ENCODE assay signal across 8 cellular contexts in the genomic region with DNA sequence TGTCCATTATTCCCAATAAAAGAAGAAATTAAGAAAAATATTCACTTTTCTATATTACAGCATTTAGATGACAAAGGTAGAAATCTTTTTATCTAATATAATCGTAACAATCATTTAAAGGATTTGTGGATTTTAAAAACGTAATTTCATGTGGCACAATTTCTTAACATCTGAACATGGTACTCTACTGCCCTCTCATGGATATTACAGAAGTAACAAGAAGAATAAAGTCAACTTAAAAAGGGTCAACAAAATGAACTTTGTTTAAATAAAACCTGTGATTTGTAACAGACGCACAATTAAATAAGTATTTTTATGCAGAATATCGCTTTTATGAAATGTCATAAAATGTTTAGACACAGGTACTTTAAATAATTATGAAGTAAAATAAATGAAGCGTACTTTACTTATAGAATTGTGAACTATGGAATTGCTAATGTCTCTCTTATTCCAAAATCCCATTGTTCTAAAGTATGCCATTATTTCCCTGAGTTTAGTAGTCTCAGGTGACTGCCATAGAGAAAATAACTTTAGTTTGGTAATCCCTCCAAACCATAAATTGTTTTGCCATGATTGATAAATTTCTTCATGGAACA.
DNase-seq lines count a peak whose midpoint lies in the region; TF ChIP-seq lines count a peak whose summit lies in the region.

No MANE protein-coding gene starts in this region.

- WGBS in spleen, 5 donors = 31 to 40% (median 33%) methylated on average over 5 of the region's 5 CpGs

- no peak for TF ChIP-seq POLR2A in spleen (IDR thresholded peaks at IDR 0.05)

- H3K4me3 ChIP-seq in fibroblast of the aortic adventitia (ENCODE audit: low read depth, low read length) (no peak overlapping the region), spleen (no peak overlapping the region)

- no peaks in the 10 kb centered on the region for H3K4me1 ChIP-seq in spleen

- no peaks in the 10 kb centered on the region for H3K9me3 ChIP-seq in spleen

- no peaks in the 10 kb centered on the region for H3K36me3 ChIP-seq in spleen

- no peak overlapping the region for H3K27ac ChIP-seq in spleen

- TF ChIP-seq CTCF in fibroblast of the aortic adventitia (IDR thresholded peaks at IDR 0.05; ENCODE audit: insufficient read depth, low read length) (peak; percentile 57), spleen (IDR thresholded peaks at IDR 0.05 in 8 of 11, conservative IDR thresholded peaks at IDR 0.05 in 3 of 11) (peak in 10 of 11 experiments; percentile 11 to 60 (median 42))

- DNase-seq in ACHN = peak; percentile 42
- peak; percentile 21 for DNase-seq in H4 (ENCODE audit: low spot score)
- DNase-seq in RKO (ENCODE audit: low spot score) = peak; percentile 68
- peak; percentile 73 for DNase-seq in fibroblast of the aortic adventitia (ENCODE audit: low read depth)
- DNase-seq in spleen = no peak
- DNase-seq in hypothalamus (lab: John Stamatoyannopoulos, UW) = no peak
- no peak for DNase-seq in T1000 (lab: John Stamatoyannopoulos, UW)
- no peak for DNase-seq in HK-2 (ENCODE audit: unreplicated experiment)

- in situ Hi-C loops in ACHN (cut with HindIII; ENCODE audit: low pct_ligation_motif_present, low pct_unique_long_range_greater_than_20kb, low sequenced_read_pairs) = no loop called here

- no peaks in the 10 kb centered on the region for H3K27me3 ChIP-seq in spleen (replicated peaks in 1 of 7)

- intact Hi-C loops in spleen (cut with DNase I; ENCODE audit: low total_unique reads) = no loop called here

Comparison
In these comparisons a context has a peak if more than half of its experiments do, and no peak if none do; other contexts are left out.
1. DNase-seq: peak in ACHN (single experiment), H4 (single experiment), RKO (single experiment) and fibroblast of the aortic adventitia (single experiment); none in spleen (single experiment), hypothalamus (0 of 51), T1000 (single experiment) and HK-2 (single experiment).